In the genomic region with DNA sequence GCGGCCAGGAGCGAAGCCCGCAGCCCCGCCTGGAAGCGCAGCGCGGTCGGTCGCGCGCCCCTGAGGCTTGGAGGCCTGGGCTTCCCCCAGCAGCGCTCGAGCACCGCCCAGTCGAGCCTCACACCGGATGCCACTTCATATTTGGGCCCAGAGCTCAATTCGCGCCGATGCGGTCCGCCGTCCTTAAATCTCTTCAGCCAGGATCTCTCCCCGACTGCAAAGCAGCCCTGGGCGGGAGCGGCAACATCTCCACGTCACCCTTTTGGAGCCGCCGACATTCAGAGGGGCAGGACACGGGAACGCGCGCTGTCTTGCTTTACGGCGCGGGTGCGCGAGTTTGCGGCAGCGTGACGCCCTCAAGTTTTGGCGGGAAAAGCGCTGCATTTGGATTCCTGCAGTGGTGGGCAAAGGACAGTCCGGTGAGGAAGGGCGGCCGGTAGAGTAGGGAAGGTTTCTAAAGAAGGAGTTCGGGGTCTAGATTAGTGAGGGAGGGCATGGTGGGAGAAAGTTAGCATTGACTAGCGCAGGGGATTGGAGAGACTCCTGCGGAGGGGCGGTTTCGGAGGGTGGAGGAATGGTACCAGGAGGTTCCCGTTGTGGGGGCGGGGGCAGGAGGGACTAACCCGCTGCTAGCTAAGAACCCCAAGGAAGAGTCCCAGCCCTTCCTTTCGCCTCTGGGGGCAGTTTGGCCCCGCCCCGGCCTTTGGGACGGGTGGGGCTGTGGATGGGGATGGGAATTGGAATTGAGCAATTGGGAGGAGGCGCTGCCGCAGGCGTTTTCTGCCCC, we compare ENCODE assay signal across 9 cellular contexts. TPM values are rescaled to one million over a fixed set of nuclear protein-coding genes. Genes with fewer than 3 reads are reported as not detected.
DNase-seq lines count a peak whose midpoint lies in the region; ATAC-seq, FAIRE-seq and TF ChIP-seq lines count a peak whose summit lies in the region.
"Had no signal": no experiment of that assay in that cellular context is flagged by ENCODE, and none has a peak within 500 bp of the region (broad histone marks: within the 10 kb centered on the region; RNA-seq: fewer than 3 reads in every experiment).

No MANE protein-coding gene starts in this region.

- H3K27ac ChIP-seq in BLaER1 (peak overlapping the region; percentile 92), HepG2 (ENCODE audit: extremely low read length, insufficient read depth, low read length) (peak overlapping the region; percentile 87)

- peak overlapping the region; percentile 94 for H2AFZ ChIP-seq in HepG2 (ENCODE audit: low read length)

- H3K4me1 Mint-ChIP-seq in dendritic cell treated with granulocyte-macrophage colony-stimulating factor and Interleukin-4, amounts not matched to agents 40 ng/mL and 50 ng/mL, for 4 days (ENCODE audit: low read depth): peaks cover 22% of the 10 kb centered on the region

- peak; percentile 42 for TF ChIP-seq RAD21 in HepG2 (CRISPR knock-in tag; IDR thresholded peaks at IDR 0.05)

- peak; percentile 42 for TF ChIP-seq CTCF in HepG2 (CRISPR knock-in tag; IDR thresholded peaks at IDR 0.05)

- peak; percentile 74 for ATAC-seq in HG03457 (IDR thresholded peaks at IDR 0.05; ENCODE audit: unreplicated experiment)
- ATAC-seq in HepG2: peak; percentile 94

- H3K4me3 ChIP-seq in BLaER1: peak overlapping the region; percentile 89
- H3K4me3 ChIP-seq in HepG2 (replicated peaks in 1 of 3; ENCODE audit: insufficient read depth in 1 of 3, low read depth in 2 of 3, low read length in 3 of 3): peak overlapping the region; percentile 79 to 90 (median 79)

- peak overlapping the region; percentile 100 for H3K4me3 Mint-ChIP-seq in dendritic cell treated with granulocyte-macrophage colony-stimulating factor and Interleukin-4, amounts not matched to agents 40 ng/mL and 50 ng/mL, for 4 days

- FAIRE-seq in GM19239 (lab: Jason Lieb, UNC) (peak; percentile 97), HepG2 (lab: Jason Lieb, UNC) (peak; percentile 34)

- H3K79me2 ChIP-seq in HepG2 (ENCODE audit: insufficient read depth, low read length): peaks cover 27% of the 10 kb centered on the region

- H3K27me3 Mint-ChIP-seq in dendritic cell treated with granulocyte-macrophage colony-stimulating factor and Interleukin-4, amounts not matched to agents 40 ng/mL and 50 ng/mL, for 4 days: no peaks in the 10 kb centered on the region

- H3K27ac Mint-ChIP-seq in dendritic cell treated with granulocyte-macrophage colony-stimulating factor and Interleukin-4, amounts not matched to agents 40 ng/mL and 50 ng/mL, for 4 days: peak overlapping the region; percentile 97

- H3K9me3 Mint-ChIP-seq in dendritic cell treated with granulocyte-macrophage colony-stimulating factor and Interleukin-4, amounts not matched to agents 40 ng/mL and 50 ng/mL, for 4 days: no peaks in the 10 kb centered on the region

- TF ChIP-seq POLR2A in HepG2 (IDR thresholded peaks at IDR 0.05; ENCODE audit: insufficient read depth in 1 of 2, low read depth in 2 of 2, low read length in 2 of 2): peak; percentile 61; a peak in 3 of 4 replicates

- in situ Hi-C loops in HepG2 (cut with HindIII; ENCODE audit: extremely low pct_ligation_motif_present, low pct_unique_long_range_greater_than_20kb): loop anchor here (5.0 to 25.0 kb wide), 2 partner anchors 247 to 587 kb away; partner anchors contain the start of genes FAM118B and RPUSD4

- peaks cover 46% of the 10 kb centered on the region for H3K36me3 ChIP-seq in BLaER1
- peaks cover 4 to 17% of the 10 kb centered on the region in 2 experiments; a peak in 4 of 5 replicates for H3K36me3 ChIP-seq in HepG2 (replicated peaks in 1 of 2; ENCODE audit: control insufficient read depth in 1 of 2, insufficient read depth in 2 of 2, low read length in 2 of 2)

- BruUV-seq in HepG2 (replicated peaks; lab: Mats Ljungman, UMichigan): no TSS peak

- under 1% methylated on average over 50 of the region's 60 CpGs for WGBS in HepG2 (ENCODE audit: low lambda C conversion rate)

- H3K36me3 Mint-ChIP-seq in dendritic cell treated with granulocyte-macrophage colony-stimulating factor and Interleukin-4, amounts not matched to agents 40 ng/mL and 50 ng/mL, for 4 days (ENCODE audit: low read depth): peaks cover 31% of the 10 kb centered on the region

- H3K4me2 ChIP-seq in BLaER1 (peak overlapping the region; percentile 90), HepG2 (ENCODE audit: low read depth, low read length) (peak overlapping the region; percentile 93)

- POLR2A ChIA-PET in HepG2 (lab: Yijun Ruan, JAX): interaction anchor here (1.5 to 3.1 kb wide), 2 partner anchors 12 to 33 kb away, joined by 4 to 24 read pairs; partner anchors contain the start of gene STT3A

- intact Hi-C loops in dendritic cell treated with granulocyte-macrophage colony-stimulating factor and Interleukin-4, amounts not matched to agents 40 ng/mL and 50 ng/mL, for 4 days (cut with micrococcal nuclease): loop anchor here (1.0 to 5.0 kb wide), 4 partner anchors 33 to 262 kb away; partner anchors contain the start of genes EI24, HYLS1 and STT3A
- intact Hi-C loops in HepG2 (cut with micrococcal nuclease; ENCODE audit: unreplicated experiment): loop anchor here (1.0 to 2.0 kb wide), 3 partner anchors 33 to 246 kb away; partner anchors contain the start of genes EI24 and STT3A

- H3K9me3 ChIP-seq in BLaER1 (no peaks in the 10 kb centered on the region), HepG2 (ENCODE audit: low read length) (no peaks in the 10 kb centered on the region)

- H4K20me1 ChIP-seq in BLaER1 (no peaks in the 10 kb centered on the region), HepG2 (ENCODE audit: insufficient read depth, low read length) (no peaks in the 10 kb centered on the region)

- H3K9ac ChIP-seq in BLaER1 (peak overlapping the region; percentile 90), HepG2 (ENCODE audit: insufficient read depth, low read depth, low read length) (peak overlapping the region; percentile 85)

- CTCF ChIA-PET in HepG2 (lab: Yijun Ruan, JAX; ENCODE audit: low intra/inter-chr PET ratio, low total read pairs): no interaction called here

- H3K4me1 ChIP-seq in BLaER1: peaks cover 33% of the 10 kb centered on the region
- H3K4me1 ChIP-seq in HepG2 (ENCODE audit: insufficient read depth, low read length): peaks cover 29% of the 10 kb centered on the region

- TF ChIP-seq EP300 in HepG2 (IDR thresholded peaks at IDR 0.05; ENCODE audit: low read depth in 2 of 2, low read length in 2 of 2) (peak in 1 of 2 experiments; percentile 45; a peak in 1 of 4 replicates), HepG2 (CRISPR knock-in tag; IDR thresholded peaks at IDR 0.05; ENCODE audit: borderline replicate concordance) (0 out of 2 replicates have a peak, but pooled peaks have one; percentile 11)

- DNase-seq in GM19239 (ENCODE audit: insufficient read length, low spot score): peak; percentile 61
- DNase-seq in NCI-H524 (lab: John Stamatoyannopoulos, UW): peak; percentile 91 to 97
- DNase-seq in activated CD4-positive, alpha-beta T cell treated with anti-CD3 and anti-CD28 coated beads, Interleukin-2, amount 50 U/mL, for 1 hour: peak; percentile 82
- DNase-seq in HepG2 (ENCODE audit: low spot score): peak; percentile 82
- DNase-seq in stimulated activated CD4-positive, alpha-beta T cell treated with anti-CD3 and anti-CD28 coated beads, Interleukin-2, amount 100 ng/mL, for 48 hours: peak; percentile 83 to 86

- H3K27me3 ChIP-seq in BLaER1 (no peaks in the 10 kb centered on the region), HepG2 (ENCODE audit: control insufficient read depth in 1 of 2, insufficient read depth in 2 of 2, low read length in 2 of 2) (no peaks in the 10 kb centered on the region; a peak in 1 of 5 replicates)

RNA-seq across cellular contexts. Expression of gene CHEK1, which starts 0.8 kb away (rescaled TPM):
- total RNA-seq in HepG2 (2016; rRNA removed; fragmentation: Illumina TruSeq; extraction: Trizol): 83.2 and 152 TPM in 2 replicates
- total RNA-seq in HepG2 (2016; cell fraction: cytosol; rRNA removed; fragmentation: Illumina TruSeq; extraction: Trizol; ENCODE audit: low read depth): 21.4 and 24.7 TPM in 2 replicates
- 81.6 and 154 TPM in 2 replicates for total RNA-seq in HepG2 (2016; cell fraction: insoluble cytoplasmic fraction; rRNA removed; fragmentation: Illumina TruSeq; extraction: Trizol)
- 46.5 and 56.2 TPM in 2 replicates for total RNA-seq in HepG2 (2016; cell fraction: membrane; rRNA removed; fragmentation: Illumina TruSeq; extraction: Trizol)
- 56.3 and 62.5 TPM in 2 replicates for total RNA-seq in HepG2 (2016; cell fraction: nucleus; rRNA removed; fragmentation: Illumina TruSeq; extraction: Trizol)
- polyA plus RNA-seq in HepG2 (2011; rRNA removed): 11.0 and 17.8 TPM in 2 replicates
- 8.6 and 9.4 TPM in 2 replicates for polyA plus RNA-seq in HepG2 (2011; cell fraction: cytosol; rRNA removed)
- 8.6 and 9.6 TPM in 2 replicates for polyA plus RNA-seq in HepG2 (2011; cell fraction: nucleus; rRNA removed)
- 10.1 and 24.7 TPM in 2 replicates for polyA plus RNA-seq in HepG2 (2012)
- polyA plus RNA-seq in HepG2 (2016; cell fraction: cytosol; fragmentation: Illumina TruSeq; extraction: Trizol; ENCODE audit: low read depth): 14.9 and 15.0 TPM in 2 replicates
- 102 and 108 TPM in 2 replicates for polyA plus RNA-seq in HepG2 (2016; cell fraction: insoluble cytoplasmic fraction; fragmentation: Illumina TruSeq; extraction: Trizol; ENCODE audit: low read depth)
- polyA plus RNA-seq in HepG2 (2016; cell fraction: membrane; fragmentation: Illumina TruSeq; extraction: Trizol; ENCODE audit: low read depth): 30.1 and 31.3 TPM in 2 replicates
- 56.2 and 66.9 TPM in 2 replicates for polyA plus RNA-seq in HepG2 (2016; cell fraction: nucleus; fragmentation: Illumina TruSeq; extraction: Trizol; ENCODE audit: insufficient read depth, low read depth)
- polyA minus RNA-seq in HepG2 (2011; rRNA and poly(A)+ RNA removed; ENCODE audit: low replicate concordance): 11.3 and 21.3 TPM in 2 replicates
- 12.0 and 13.8 TPM in 2 replicates for polyA minus RNA-seq in HepG2 (2011; cell fraction: cytosol; rRNA and poly(A)+ RNA removed)
- polyA minus RNA-seq in HepG2 (2011; cell fraction: nucleus; rRNA and poly(A)+ RNA removed): 32.1 and 40.6 TPM in 2 replicates

RNA-seq across cellular contexts. Expression of gene STT3A, which starts 33.1 kb away (rescaled TPM):
- total RNA-seq in HepG2 (2016; rRNA removed; fragmentation: Illumina TruSeq; extraction: Trizol): 141 and 229 TPM in 2 replicates
- 15.9 and 18.0 TPM in 2 replicates for total RNA-seq in HepG2 (2016; cell fraction: cytosol; rRNA removed; fragmentation: Illumina TruSeq; extraction: Trizol; ENCODE audit: low read depth)
- total RNA-seq in HepG2 (2016; cell fraction: insoluble cytoplasmic fraction; rRNA removed; fragmentation: Illumina TruSeq; extraction: Trizol): 132 and 230 TPM in 2 replicates
- total RNA-seq in HepG2 (2016; cell fraction: membrane; rRNA removed; fragmentation: Illumina TruSeq; extraction: Trizol): 41.6 and 47.1 TPM in 2 replicates
- 206 and 227 TPM in 2 replicates for total RNA-seq in HepG2 (2016; cell fraction: nucleus; rRNA removed; fragmentation: Illumina TruSeq; extraction: Trizol)
- 314 and 319 TPM in 2 replicates for polyA plus RNA-seq in HepG2 (2011; rRNA removed)
- 246 and 346 TPM in 2 replicates for polyA plus RNA-seq in HepG2 (2011; cell fraction: cytosol; rRNA removed)
- 97.8 and 129 TPM in 2 replicates for polyA plus RNA-seq in HepG2 (2011; cell fraction: nucleus; rRNA removed)
- 235 and 247 TPM in 2 replicates for polyA plus RNA-seq in HepG2 (2012)
- polyA plus RNA-seq in HepG2 (2016; cell fraction: cytosol; fragmentation: Illumina TruSeq; extraction: Trizol; ENCODE audit: low read depth): 17.5 and 22.3 TPM in 2 replicates
- polyA plus RNA-seq in HepG2 (2016; cell fraction: insoluble cytoplasmic fraction; fragmentation: Illumina TruSeq; extraction: Trizol; ENCODE audit: low read depth): 131 and 134 TPM in 2 replicates
- 31.9 and 40.3 TPM in 2 replicates for polyA plus RNA-seq in HepG2 (2016; cell fraction: membrane; fragmentation: Illumina TruSeq; extraction: Trizol; ENCODE audit: low read depth)
- 266 and 272 TPM in 2 replicates for polyA plus RNA-seq in HepG2 (2016; cell fraction: nucleus; fragmentation: Illumina TruSeq; extraction: Trizol; ENCODE audit: insufficient read depth, low read depth)
- polyA minus RNA-seq in HepG2 (2011; rRNA and poly(A)+ RNA removed; ENCODE audit: low replicate concordance): 944 and 2,048 TPM in 2 replicates
- polyA minus RNA-seq in HepG2 (2011; cell fraction: cytosol; rRNA and poly(A)+ RNA removed): 324 and 343 TPM in 2 replicates
- 233 and 287 TPM in 2 replicates for polyA minus RNA-seq in HepG2 (2011; cell fraction: nucleus; rRNA and poly(A)+ RNA removed)

RNA-seq across cellular contexts. Expression of gene ACRV1, which starts 54.9 kb away (rescaled TPM):
- not detected in 2 replicates for total RNA-seq in HepG2 (2016; rRNA removed; fragmentation: Illumina TruSeq; extraction: Trizol)
- total RNA-seq in HepG2 (2016; cell fraction: cytosol; rRNA removed; fragmentation: Illumina TruSeq; extraction: Trizol; ENCODE audit: low read depth): not detected in 2 replicates
- total RNA-seq in HepG2 (2016; cell fraction: insoluble cytoplasmic fraction; rRNA removed; fragmentation: Illumina TruSeq; extraction: Trizol): not detected in 2 replicates
- total RNA-seq in HepG2 (2016; cell fraction: membrane; rRNA removed; fragmentation: Illumina TruSeq; extraction: Trizol): not detected in 2 replicates
- total RNA-seq in HepG2 (2016; cell fraction: nucleus; rRNA removed; fragmentation: Illumina TruSeq; extraction: Trizol): not detected in 2 replicates
- polyA plus RNA-seq in HepG2 (2011; rRNA removed): 0.09 TPM in 1 of 2 replicates, not detected in the other
- polyA plus RNA-seq in HepG2 (2011; cell fraction: cytosol; rRNA removed): not detected in 2 replicates
- polyA plus RNA-seq in HepG2 (2011; cell fraction: nucleus; rRNA removed): not detected in 2 replicates
- polyA plus RNA-seq in HepG2 (2012): 0.11 TPM in 1 of 2 replicates, not detected in the other
- not detected in 2 replicates for polyA plus RNA-seq in HepG2 (2016; cell fraction: cytosol; fragmentation: Illumina TruSeq; extraction: Trizol; ENCODE audit: low read depth)
- not detected in 2 replicates for polyA plus RNA-seq in HepG2 (2016; cell fraction: insoluble cytoplasmic fraction; fragmentation: Illumina TruSeq; extraction: Trizol; ENCODE audit: low read depth)
- polyA plus RNA-seq in HepG2 (2016; cell fraction: membrane; fragmentation: Illumina TruSeq; extraction: Trizol; ENCODE audit: low read depth): not detected in 2 replicates
- polyA plus RNA-seq in HepG2 (2016; cell fraction: nucleus; fragmentation: Illumina TruSeq; extraction: Trizol; ENCODE audit: insufficient read depth, low read depth): not detected in 2 replicates
- polyA minus RNA-seq in HepG2 (2011; rRNA and poly(A)+ RNA removed; ENCODE audit: low replicate concordance): 0.33 TPM in 1 of 2 replicates, not detected in the other
- polyA minus RNA-seq in HepG2 (2011; cell fraction: cytosol; rRNA and poly(A)+ RNA removed): not detected in 2 replicates
- not detected in 2 replicates for polyA minus RNA-seq in HepG2 (2011; cell fraction: nucleus; rRNA and poly(A)+ RNA removed)
- total RNA-seq: subcutaneous adipose tissue had no signal

RNA-seq across cellular contexts. Expression of gene EI24, which starts 56.5 kb away (rescaled TPM):
- total RNA-seq in HepG2 (2016; rRNA removed; fragmentation: Illumina TruSeq; extraction: Trizol): 126 and 138 TPM in 2 replicates
- 208 and 212 TPM in 2 replicates for total RNA-seq in HepG2 (2016; cell fraction: cytosol; rRNA removed; fragmentation: Illumina TruSeq; extraction: Trizol; ENCODE audit: low read depth)
- 124 and 136 TPM in 2 replicates for total RNA-seq in HepG2 (2016; cell fraction: insoluble cytoplasmic fraction; rRNA removed; fragmentation: Illumina TruSeq; extraction: Trizol)
- total RNA-seq in HepG2 (2016; cell fraction: membrane; rRNA removed; fragmentation: Illumina TruSeq; extraction: Trizol): 398 and 405 TPM in 2 replicates
- total RNA-seq in HepG2 (2016; cell fraction: nucleus; rRNA removed; fragmentation: Illumina TruSeq; extraction: Trizol): 62.3 and 65.1 TPM in 2 replicates
- 70.0 and 84.7 TPM in 2 replicates for polyA plus RNA-seq in HepG2 (2011; rRNA removed)
- 74.3 and 105 TPM in 2 replicates for polyA plus RNA-seq in HepG2 (2011; cell fraction: cytosol; rRNA removed)
- polyA plus RNA-seq in HepG2 (2011; cell fraction: nucleus; rRNA removed): 19.8 and 28.7 TPM in 2 replicates
- polyA plus RNA-seq in HepG2 (2012): 55.7 and 63.2 TPM in 2 replicates
- 321 and 335 TPM in 2 replicates for polyA plus RNA-seq in HepG2 (2016; cell fraction: cytosol; fragmentation: Illumina TruSeq; extraction: Trizol; ENCODE audit: low read depth)
- 170 and 183 TPM in 2 replicates for polyA plus RNA-seq in HepG2 (2016; cell fraction: insoluble cytoplasmic fraction; fragmentation: Illumina TruSeq; extraction: Trizol; ENCODE audit: low read depth)
- polyA plus RNA-seq in HepG2 (2016; cell fraction: membrane; fragmentation: Illumina TruSeq; extraction: Trizol; ENCODE audit: low read depth): 442 and 463 TPM in 2 replicates
- polyA plus RNA-seq in HepG2 (2016; cell fraction: nucleus; fragmentation: Illumina TruSeq; extraction: Trizol; ENCODE audit: insufficient read depth, low read depth): 109 and 110 TPM in 2 replicates
- polyA minus RNA-seq in HepG2 (2011; rRNA and poly(A)+ RNA removed; ENCODE audit: low replicate concordance): 105 and 116 TPM in 2 replicates
- 34.0 and 35.6 TPM in 2 replicates for polyA minus RNA-seq in HepG2 (2011; cell fraction: cytosol; rRNA and poly(A)+ RNA removed)
- 20.9 and 25.4 TPM in 2 replicates for polyA minus RNA-seq in HepG2 (2011; cell fraction: nucleus; rRNA and poly(A)+ RNA removed)

Comparison
In these comparisons a context has a peak if more than half of its experiments do, and no peak if none do; other contexts are left out.
1. Peak in every context shown above with its lines: DNase-seq, ATAC-seq, H3K4me3 ChIP-seq and H3K27ac ChIP-seq.